Comparison of ENCODE assay signal across 8 cellular contexts in genomic region chr9:124259273-124260078, GRCh38. TPM values are rescaled to one million over a fixed set of nuclear protein-coding genes. Genes with fewer than 3 reads are reported as not detected.
DNase-seq lines count a peak whose midpoint lies in the region; ATAC-seq and TF ChIP-seq lines count a peak whose summit lies in the region.

No MANE protein-coding gene starts in this region.

- H3K4me2 ChIP-seq in GM23338 = peak overlapping the region; percentile 91
- peak overlapping the region; percentile 57 for H3K4me2 ChIP-seq in fibroblast of lung (ENCODE audit: extremely low read depth, insufficient read depth, low read length)
- no peak overlapping the region for H3K4me2 ChIP-seq in neural cell (ENCODE audit: low read length)

- TF ChIP-seq CTCF in GM23338 (conservative IDR thresholded peaks at IDR 0.05; ENCODE audit: low read depth in 2 of 2) (no peak), fibroblast of lung (conservative IDR thresholded peaks at IDR 0.05 in 1 of 2, IDR thresholded peaks at IDR 0.05 in 1 of 2; ENCODE audit: low read depth in 1 of 2, low read length in 2 of 2) (no peak), neural cell (IDR thresholded peaks at IDR 0.05; ENCODE audit: poor library complexity, severe bottlenecking) (no peak)

- H3K4me1 ChIP-seq in ACC112 (ENCODE audit: control insufficient read depth, insufficient read depth, low read length, unreplicated experiment) = peaks cover 48% of the 10 kb centered on the region
- H3K4me1 ChIP-seq in GM23338 (ENCODE audit: insufficient read depth) = peaks cover 43% of the 10 kb centered on the region
- H3K4me1 ChIP-seq in fibroblast of lung (ENCODE audit: control insufficient read depth, extremely low read depth, insufficient read depth, low read length) = peaks cover 36% of the 10 kb centered on the region

- peak; percentile 7 for ATAC-seq in GM23338
- ATAC-seq in T-helper 17 cell = no peak
- ATAC-seq in HG02588 (IDR thresholded peaks at IDR 0.05; ENCODE audit: unreplicated experiment) = no peak

- H3K4me3 ChIP-seq in ACC112 (ENCODE audit: low read depth, low read length) (peak overlapping the region; percentile 85), GM23338 (peak overlapping the region; percentile 75; the same call in 1 of the 2 replicates), fibroblast of lung (replicated peaks in 1 of 4; ENCODE audit: control extremely low read depth in 1 of 4, insufficient read depth in 1 of 4, low read depth in 3 of 4, low read length in 4 of 4) (peak overlapping the region; percentile 44 to 96 (median 76)), neural cell (ENCODE audit: low read length) (peak overlapping the region; percentile 87)

- H3K27me3 ChIP-seq in ACC112 (ENCODE audit: insufficient read depth, low read length) = no peaks in the 10 kb centered on the region
- H3K27me3 ChIP-seq in GM23338 (ENCODE audit: insufficient read depth) = no peaks in the 10 kb centered on the region
- no peaks in the 10 kb centered on the region for H3K27me3 ChIP-seq in fibroblast of lung (ENCODE audit: control insufficient read depth, insufficient read depth, low read length)
- H3K27me3 ChIP-seq in neural cell (ENCODE audit: insufficient read depth, low read depth, low read length) = no peaks in the 10 kb centered on the region

- DNase-seq in GM23338 (ENCODE audit: low spot score) (no peak), T-helper 17 cell (no peak), fibroblast of lung (ENCODE audit: low read depth in 2 of 2) (peak; percentile 91 to 93), DMS153 (lab: John Stamatoyannopoulos, UW) (no peak), SKM-1 treated with dmso at 0.1 percent for 144 hours (lab: John Stamatoyannopoulos, UW; ENCODE audit: unreplicated experiment) (no peak)

- H3K36me3 Mint-ChIP-seq in GM23338 (ENCODE audit: low read depth) (no peaks in the 10 kb centered on the region; the same call in 1 of the 3 replicates), T-helper 17 cell (ENCODE audit: low read depth) (peaks cover 3% of the 10 kb centered on the region)

- no peak for TF ChIP-seq RAD21 in neural cell (conservative IDR thresholded peaks at IDR 0.05)

- H3K79me2 ChIP-seq in ACC112 (ENCODE audit: control insufficient read depth, insufficient read depth, low read length, unreplicated experiment) (peaks cover 64% of the 10 kb centered on the region), GM23338 (replicated peaks; ENCODE audit: insufficient read depth) (peaks cover 43% of the 10 kb centered on the region), fibroblast of lung (ENCODE audit: control insufficient read depth, insufficient read depth, low read length) (peaks cover 64% of the 10 kb centered on the region), neural cell (replicated peaks; ENCODE audit: insufficient read depth, low read length) (peaks cover 26% of the 10 kb centered on the region)

- H3K9ac ChIP-seq in fibroblast of lung (ENCODE audit: insufficient read depth, low read length) (peak overlapping the region; percentile 79), neural cell (ENCODE audit: low read length) (no peak overlapping the region)

- H3K27ac ChIP-seq in ACC112 (ENCODE audit: low read depth, low read length) (peak overlapping the region; percentile 90), GM23338 (ENCODE audit: low read depth) (no peak overlapping the region), fibroblast of lung (ENCODE audit: insufficient read depth, low read length) (peak overlapping the region; percentile 81), neural cell (ENCODE audit: low read length) (no peak overlapping the region)

- H3K27me3 Mint-ChIP-seq in GM23338 (ENCODE audit: insufficient read depth, low read depth, poor library complexity) (peaks cover 29% of the 10 kb centered on the region), T-helper 17 cell (no peaks in the 10 kb centered on the region)

- H3K27ac Mint-ChIP-seq in GM23338 (no peak overlapping the region), T-helper 17 cell (no peak overlapping the region)

- no peaks in the 10 kb centered on the region for H3K9me2 ChIP-seq in GM23338 (ENCODE audit: insufficient read depth)
- H3K9me2 ChIP-seq in neural cell (ENCODE audit: insufficient read depth, low read length) = no peaks in the 10 kb centered on the region

- TF ChIP-seq EP300 in neural cell (conservative IDR thresholded peaks at IDR 0.05; ENCODE audit: poor library complexity, severe bottlenecking) = no peak

- H3K4me3 Mint-ChIP-seq in GM23338 (peak overlapping the region; percentile 95), T-helper 17 cell (peak overlapping the region; percentile 98)

- H4K20me1 ChIP-seq in GM23338 (replicated peaks; ENCODE audit: insufficient read depth) (no peaks in the 10 kb centered on the region), fibroblast of lung (ENCODE audit: control insufficient read depth, extremely low read depth, insufficient read depth, low read length) (no peaks in the 10 kb centered on the region), neural cell (ENCODE audit: insufficient read depth) (no peaks in the 10 kb centered on the region)

- no peaks in the 10 kb centered on the region for H3K36me3 ChIP-seq in ACC112 (ENCODE audit: insufficient read depth, low read length)
- H3K36me3 ChIP-seq in GM23338 (ENCODE audit: insufficient read depth) = no peaks in the 10 kb centered on the region
- H3K36me3 ChIP-seq in fibroblast of lung (ENCODE audit: control insufficient read depth, insufficient read depth, low read length) = peaks cover 8% of the 10 kb centered on the region
- no peaks in the 10 kb centered on the region for H3K36me3 ChIP-seq in neural cell (ENCODE audit: insufficient read depth, low read length)

- peaks cover 7% of the 10 kb centered on the region; the same call in 1 of the 2 replicates for H3F3A ChIP-seq in GM23338 (replicated peaks; ENCODE audit: low read depth)
- H3F3A ChIP-seq in neural cell (ENCODE audit: insufficient read depth, low read length, poor library complexity, severe bottlenecking) = no peaks in the 10 kb centered on the region

- H3K4me1 Mint-ChIP-seq in GM23338 = peaks cover 55% of the 10 kb centered on the region
- peaks cover 24% of the 10 kb centered on the region for H3K4me1 Mint-ChIP-seq in T-helper 17 cell

- H2AFZ ChIP-seq in ACC112 (ENCODE audit: low read length, unreplicated experiment) (no peak overlapping the region), GM23338 (peak overlapping the region; percentile 95; the same call in 1 of the 2 replicates), fibroblast of lung (ENCODE audit: low read length) (no peak overlapping the region), neural cell (ENCODE audit: low read depth, low read length) (no peak overlapping the region)

- H3K9me3 ChIP-seq in T-helper 17 cell (ENCODE audit: control insufficient read depth, low read length, poor library complexity, severe bottlenecking) = no peaks in the 10 kb centered on the region
- no peaks in the 10 kb centered on the region for H3K9me3 ChIP-seq in fibroblast of lung (ENCODE audit: control insufficient read depth, insufficient read depth, low read depth, low read length)
- no peaks in the 10 kb centered on the region for H3K9me3 ChIP-seq in neural cell (ENCODE audit: low read length)

- no peaks in the 10 kb centered on the region; the same call in 2 of the 3 replicates for H3K9me3 Mint-ChIP-seq in GM23338

TF ChIP-seq in GM23338, 12 proteins besides CTCF, POLR2A, EP300 and RAD21 (continues in another document):
- TF ChIP-seq STAT1 (IDR thresholded peaks at IDR 0.05; ENCODE audit: unreplicated experiment) (no peak), JUNB (IDR thresholded peaks at IDR 0.05; ENCODE audit: unreplicated experiment) (no peak), POLR2AphosphoS5 (IDR thresholded peaks at IDR 0.05; ENCODE audit: low read depth) (no peak), CREB1 (CRISPR knock-in tag; IDR thresholded peaks at IDR 0.05; ENCODE audit: low read depth) (no peak), NANOG (IDR thresholded peaks at IDR 0.05; ENCODE audit: borderline replicate concordance) (no peak), ETS1 (IDR thresholded peaks at IDR 0.05) (no peak), EZH2phosphoT487 (IDR thresholded peaks at IDR 0.05; ENCODE audit: unreplicated experiment) (no peak)

TF ChIP-seq in neural cell, 6 proteins besides CTCF, POLR2A, EP300 and RAD21 (continues in another document):
- TF ChIP-seq SMC3 (conservative IDR thresholded peaks at IDR 0.05; ENCODE audit: poor library complexity) (no peak), MXI1 (conservative IDR thresholded peaks at IDR 0.05; ENCODE audit: poor library complexity, severe bottlenecking) (no peak), EZH2 (IDR thresholded peaks at IDR 0.05; ENCODE audit: borderline replicate concordance, insufficient read depth, low read length, poor library complexity, severe bottlenecking) (no peak), POLR2AphosphoS5 (IDR thresholded peaks at IDR 0.05) (no peak), REST (IDR thresholded peaks at IDR 0.05; ENCODE audit: borderline replicate concordance) (no peak)

RNA-seq across cellular contexts. Expression of gene NEK6, which starts 1.7 kb away (rescaled TPM):
- 10.4 and 11.2 TPM in 2 replicates for total RNA-seq in GM23338 (2014; rRNA removed; shearing (Covaris generic))
- polyA plus RNA-seq in GM23338 (2016; fragmentation: Nextera tagmentation; extraction: Ambion mirVana) = 6.5 and 8.1 TPM in 2 replicates
- 10 to 100 TPM in 1 of 2 donors, 1 to 10 TPM in 1; 7.8 to 12.7 TPM for total RNA-seq in T-helper 17 cell
- total RNA-seq in fibroblast of lung = 64.5 and 71.2 TPM in 2 replicates
- polyA plus RNA-seq in fibroblast of lung = 71.4 and 102 TPM in 2 replicates
- polyA plus RNA-seq in fibroblast of lung (2012) = 55.8 and 75.3 TPM in 2 replicates
- 119 and 153 TPM in 2 replicates for polyA minus RNA-seq in fibroblast of lung (ENCODE audit: low replicate concordance)
- 3.8 and 4.6 TPM in 2 replicates for polyA plus RNA-seq in neural cell
- 6.3 and 9.1 TPM in 2 replicates for polyA minus RNA-seq in neural cell

Comparison
In these comparisons a context has a peak if more than half of its experiments do, and no peak if none do; other contexts are left out.
1. H3K27ac ChIP-seq: peak in ACC112 (single experiment) and fibroblast of lung (single experiment); none in GM23338 (single experiment) and neural cell (single experiment).
2. DNase-seq: peak in fibroblast of lung (2 of 2); none in GM23338 (single experiment), T-helper 17 cell (0 of 3), DMS153 (single experiment) and SKM-1 treated with dmso at 0.1 percent for 144 hours (single experiment).
3. Peak in every context shown above with its lines, with median percentiles within 50 percentile points of each other: H3K4me3 ChIP-seq.